In the genomic region with DNA sequence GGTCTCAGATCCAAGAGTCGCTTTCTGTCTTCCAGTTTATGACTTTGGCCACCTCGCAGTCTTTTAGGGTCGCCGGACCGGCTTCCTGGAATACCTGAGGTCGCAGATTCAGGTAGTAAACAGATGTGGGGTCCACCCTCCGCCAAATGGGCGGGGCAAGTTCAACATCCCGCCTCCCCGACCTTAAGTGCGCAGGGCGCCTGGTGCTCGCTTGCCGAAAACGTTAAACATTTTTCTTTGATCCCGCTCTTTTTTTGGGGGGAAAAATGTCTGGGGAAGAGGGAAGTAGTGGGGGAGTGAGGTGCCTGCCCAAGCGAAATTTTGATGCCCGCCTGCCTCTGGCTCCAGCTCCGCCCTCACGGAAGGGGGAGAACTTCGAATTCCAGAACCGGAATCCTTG, we compare ENCODE assay signal across 9 cellular contexts.
A peak's percentile ranks its signal among the peaks of the same experiment; 100 is the strongest.
DNase-seq lines count a peak whose midpoint lies in the region; ATAC-seq and TF ChIP-seq lines count a peak whose summit lies in the region.
"Had no signal": no experiment of that assay in that cellular context is flagged by ENCODE, and none has a peak within 500 bp of the region (broad histone marks: within the 10 kb centered on the region; RNA-seq: fewer than 3 reads in every experiment).

No MANE protein-coding gene starts in this region.

- no peak for TF ChIP-seq CTCF in WI38 (IDR thresholded peaks at IDR 0.05; ENCODE audit: low read depth, low read length)
- TF ChIP-seq CTCF in WERI-Rb-1 (IDR thresholded peaks at IDR 0.05; ENCODE audit: low read depth, low read length): no peak

- ATAC-seq in right cardiac atrium (no peak), HG03457 (IDR thresholded peaks at IDR 0.05; ENCODE audit: unreplicated experiment) (no peak)

- H3K4me1 ChIP-seq in right cardiac atrium (ENCODE audit: control insufficient read depth, insufficient read depth, low read length): peaks cover 3% of the 10 kb centered on the region

- no peaks in the 10 kb centered on the region for H3K36me3 ChIP-seq in WERI-Rb-1

- H3K27ac ChIP-seq in right cardiac atrium (ENCODE audit: low read length): no peak overlapping the region
- H3K27ac ChIP-seq in WERI-Rb-1: no peak overlapping the region

- intact Hi-C loops in right cardiac atrium (cut with DNase I): loop anchor here in 2 of 4 donors (5.0 to 10.0 kb wide), 3 partner anchors 78 to 315 kb away; no protein-coding TSS in a partner anchor

- H3K4me3 ChIP-seq in WI38 (ENCODE audit: low read depth, low read length): peak overlapping the region; percentile 83
- peak overlapping the region; percentile 72 for H3K4me3 ChIP-seq in right cardiac atrium (ENCODE audit: low read length)
- H3K4me3 ChIP-seq in skeletal muscle cell (ENCODE audit: low read depth, low read length): peak overlapping the region; percentile 46
- no peak overlapping the region for H3K4me3 ChIP-seq in WERI-Rb-1 (ENCODE audit: low read depth, low read length)

- 4% methylated on average over 22 of the region's 22 CpGs for WGBS in right cardiac atrium

- H3K27me3 ChIP-seq in right cardiac atrium (ENCODE audit: control insufficient read depth, insufficient read depth) (no peaks in the 10 kb centered on the region), WERI-Rb-1 (ENCODE audit: insufficient read depth, low read depth, severe bottlenecking) (peaks cover 85% of the 10 kb centered on the region)

- peak; percentile 35 for DNase-seq in GM03348 (ENCODE audit: low spot score)
- DNase-seq in right cardiac atrium: peak; percentile 19 to 60 (median 59)
- no peak for DNase-seq in skeletal muscle cell (ENCODE audit: low read depth)
- no peak for DNase-seq in WERI-Rb-1
- no peak for DNase-seq in NCI-H146 treated with DMSO at 0.1 percent for 48 hours (lab: John Stamatoyannopoulos, UW; ENCODE audit: unreplicated experiment)
- DNase-seq in activated naive CD4-positive, alpha-beta T cell treated with Interleukin-2 at 50 U/mL for 16 hours: no peak
- DNase-seq: NCI-H2171 treated with DMSO at 0.1 percent for 48 hours had no signal

- H3K9me3 ChIP-seq in right cardiac atrium (ENCODE audit: control insufficient read depth, low read length): no peaks in the 10 kb centered on the region
- no peaks in the 10 kb centered on the region for H3K9me3 ChIP-seq in WERI-Rb-1 (ENCODE audit: severe bottlenecking)

Comparison
In these comparisons a context has a peak if more than half of its experiments do, and no peak if none do; other contexts are left out.
1. DNase-seq: peak in GM03348 (single experiment) and right cardiac atrium (3 of 3); none in skeletal muscle cell (single experiment), WERI-Rb-1 (single experiment), NCI-H146 treated with DMSO at 0.1 percent for 48 hours (single experiment) and activated naive CD4-positive, alpha-beta T cell treated with Interleukin-2 at 50 U/mL for 16 hours (single experiment).